ENCODE assay signal across 1 cellular context in the genomic region with DNA sequence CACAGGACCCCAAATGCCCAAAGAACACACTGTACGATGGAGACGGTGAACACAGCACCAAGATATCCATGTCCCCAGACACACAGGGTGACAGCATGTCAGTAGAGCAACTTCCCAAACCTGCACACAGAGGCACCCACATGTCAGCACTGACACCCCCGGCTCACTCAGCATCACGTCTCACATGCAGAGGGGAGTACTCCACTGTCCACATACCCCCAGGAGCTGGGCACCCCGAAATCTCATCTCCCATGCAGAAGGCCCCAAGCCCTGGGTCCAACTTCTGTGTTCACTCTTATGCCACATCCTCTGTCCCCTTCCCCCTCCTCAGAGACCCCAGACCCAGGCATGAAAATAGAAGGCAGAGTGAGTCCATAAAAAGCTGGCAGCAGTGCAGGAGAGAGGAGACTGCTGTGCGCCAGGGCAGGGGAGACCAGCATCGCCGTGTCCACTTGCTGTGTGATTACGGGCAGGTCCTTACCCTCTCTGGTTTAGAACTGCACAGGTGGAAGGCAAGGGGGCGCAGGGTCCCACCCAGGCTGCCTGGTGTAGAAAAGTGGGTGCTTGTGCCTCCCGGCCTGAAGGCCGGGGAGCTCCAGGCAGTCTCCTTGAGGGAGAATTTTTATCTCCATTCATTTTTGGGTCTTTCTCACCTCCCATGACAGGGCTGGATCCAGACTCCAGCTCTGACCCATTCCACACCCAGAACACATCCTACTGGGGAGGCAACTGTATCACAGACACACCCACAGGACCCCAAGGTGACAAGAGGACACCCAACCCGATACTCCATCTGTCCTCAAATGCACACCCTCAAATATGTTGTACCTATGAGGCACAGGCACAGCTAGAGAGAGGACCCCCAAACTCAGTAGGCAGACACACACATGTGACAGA.
TF ChIP-seq lines count a peak whose summit lies in the region.

No MANE protein-coding gene starts in this region.

TF ChIP-seq in GM12878, 131 proteins besides CTCF, POLR2A, EP300 and RAD21 (continued from another document):
- TF ChIP-seq, protein P1, sequence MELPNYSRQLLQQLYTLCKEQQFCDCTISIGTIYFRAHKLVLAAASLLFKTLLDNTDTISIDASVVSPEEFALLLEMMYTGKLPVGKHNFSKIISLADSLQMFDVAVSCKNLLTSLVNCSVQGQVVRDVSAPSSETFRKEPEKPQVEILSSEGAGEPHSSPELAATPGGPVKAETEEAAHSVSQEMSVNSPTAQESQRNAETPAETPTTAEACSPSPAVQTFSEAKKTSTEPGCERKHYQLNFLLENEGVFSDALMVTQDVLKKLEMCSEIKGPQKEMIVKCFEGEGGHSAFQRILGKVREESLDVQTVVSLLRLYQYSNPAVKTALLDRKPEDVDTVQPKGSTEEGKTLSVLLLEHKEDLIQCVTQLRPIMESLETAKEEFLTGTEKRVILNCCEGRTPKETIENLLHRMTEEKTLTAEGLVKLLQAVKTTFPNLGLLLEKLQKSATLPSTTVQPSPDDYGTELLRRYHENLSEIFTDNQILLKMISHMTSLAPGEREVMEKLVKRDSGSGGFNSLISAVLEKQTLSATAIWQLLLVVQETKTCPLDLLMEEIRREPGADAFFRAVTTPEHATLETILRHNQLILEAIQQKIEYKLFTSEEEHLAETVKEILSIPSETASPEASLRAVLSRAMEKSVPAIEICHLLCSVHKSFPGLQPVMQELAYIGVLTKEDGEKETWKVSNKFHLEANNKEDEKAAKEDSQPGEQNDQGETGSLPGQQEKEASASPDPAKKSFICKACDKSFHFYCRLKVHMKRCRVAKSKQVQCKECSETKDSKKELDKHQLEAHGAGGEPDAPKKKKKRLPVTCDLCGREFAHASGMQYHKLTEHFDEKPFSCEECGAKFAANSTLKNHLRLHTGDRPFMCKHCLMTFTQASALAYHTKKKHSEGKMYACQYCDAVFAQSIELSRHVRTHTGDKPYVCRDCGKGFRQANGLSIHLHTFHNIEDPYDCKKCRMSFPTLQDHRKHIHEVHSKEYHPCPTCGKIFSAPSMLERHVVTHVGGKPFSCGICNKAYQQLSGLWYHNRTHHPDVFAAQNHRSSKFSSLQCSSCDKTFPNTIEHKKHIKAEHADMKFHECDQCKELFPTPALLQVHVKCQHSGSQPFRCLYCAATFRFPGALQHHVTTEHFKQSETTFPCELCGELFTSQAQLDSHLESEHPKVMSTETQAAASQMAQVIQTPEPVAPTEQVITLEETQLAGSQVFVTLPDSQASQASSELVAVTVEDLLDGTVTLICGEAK (IDR thresholded peaks at IDR 0.05; ENCODE audit: borderline replicate concordance), result no peak
- TF ChIP-seq SIN3A (IDR thresholded peaks at IDR 0.05; ENCODE audit: low read depth, low read length) (no peak), MTA3 (IDR thresholded peaks at IDR 0.05; ENCODE audit: borderline replicate concordance, low read length) (no peak), LARP7 (IDR thresholded peaks at IDR 0.05) (no peak)
- TF ChIP-seq, protein P2, sequence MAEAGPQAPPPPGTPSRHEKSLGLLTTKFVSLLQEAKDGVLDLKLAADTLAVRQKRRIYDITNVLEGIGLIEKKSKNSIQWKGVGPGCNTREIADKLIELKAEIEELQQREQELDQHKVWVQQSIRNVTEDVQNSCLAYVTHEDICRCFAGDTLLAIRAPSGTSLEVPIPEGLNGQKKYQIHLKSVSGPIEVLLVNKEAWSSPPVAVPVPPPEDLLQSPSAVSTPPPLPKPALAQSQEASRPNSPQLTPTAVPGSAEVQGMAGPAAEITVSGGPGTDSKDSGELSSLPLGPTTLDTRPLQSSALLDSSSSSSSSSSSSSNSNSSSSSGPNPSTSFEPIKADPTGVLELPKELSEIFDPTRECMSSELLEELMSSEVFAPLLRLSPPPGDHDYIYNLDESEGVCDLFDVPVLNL (IDR thresholded peaks at IDR 0.05; ENCODE audit: low read depth, low read length), result no peak
